1 cellular context compared by ENCODE assay signal in the genomic region with DNA sequence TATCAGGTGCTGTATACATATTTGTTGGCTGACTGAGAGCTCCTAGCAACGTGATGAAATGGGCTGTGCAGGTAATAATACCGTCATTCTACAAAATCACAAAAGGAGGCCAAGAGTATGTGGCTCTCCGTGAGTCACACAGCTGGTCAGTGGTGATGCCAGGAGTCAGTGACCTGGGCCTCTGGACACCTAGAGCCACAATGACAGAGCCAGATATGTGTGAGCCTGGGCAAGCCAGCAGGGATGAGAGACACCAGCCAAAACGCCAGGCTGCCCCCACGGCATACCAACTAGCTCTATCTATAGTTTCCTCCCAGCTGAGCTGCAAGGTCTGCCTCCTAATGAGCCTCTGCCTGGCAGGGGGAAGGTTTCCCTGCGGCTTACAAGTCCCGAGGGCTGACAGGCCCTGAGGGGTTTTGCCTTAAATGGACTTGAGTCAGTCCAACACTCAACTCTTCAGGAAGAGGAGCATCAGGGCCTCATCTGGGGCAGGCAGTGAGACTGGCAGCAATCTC.
TF ChIP-seq lines count a peak whose summit lies in the region.

No MANE protein-coding gene starts in this region.

TF ChIP-seq in GM23338, 12 proteins besides CTCF, POLR2A, EP300 and RAD21 (continued from another document):
- TF ChIP-seq ZNF462 (CRISPR knock-in tag; IDR thresholded peaks at IDR 0.05) (no peak), EZH2phosphoT487 (IDR thresholded peaks at IDR 0.05; ENCODE audit: unreplicated experiment) (no peak), JUNB (IDR thresholded peaks at IDR 0.05; ENCODE audit: unreplicated experiment) (no peak), ZNF114 (CRISPR knock-in tag; IDR thresholded peaks at IDR 0.05) (no peak)
TF ChIP-seq in GM23338: peak in this region for 0.
